ENCODE assay signal across 11 cellular contexts in genomic region chr4:4735136-4735754, GRCh38.
"Had no signal": no experiment of that assay in that cellular context is flagged by ENCODE, and none has a peak within 500 bp of the region (broad histone marks: within the 10 kb centered on the region; RNA-seq: fewer than 3 reads in every experiment).

No MANE protein-coding gene starts in this region.

- H3K27ac ChIP-seq: dorsolateral prefrontal cortex, lower lobe of right lung, parathyroid adenoma had no signal

- ATAC-seq: activated CD4-positive, CD25-positive, alpha-beta regulatory T cell treated with anti-CD3 and anti-CD28 coated beads, Interleukin-2, amount 50 U/mL, for 24 hours; left cardiac atrium had no signal

- H3K9me3 ChIP-seq: lower lobe of right lung had no signal

- H3K27me3 Mint-ChIP-seq: activated naive CD8-positive, alpha-beta T cell treated with anti-CD3 and anti-CD28 coated beads for 36 hours had no signal

- H3K9ac ChIP-seq: parathyroid adenoma had no signal

- H3K4me3 ChIP-seq: dorsolateral prefrontal cortex, lower lobe of right lung had no signal

- H3K4me3 Mint-ChIP-seq: activated naive CD8-positive, alpha-beta T cell treated with anti-CD3 and anti-CD28 coated beads for 36 hours; naive B cell had no signal

- H3K36me3 Mint-ChIP-seq: activated naive CD8-positive, alpha-beta T cell treated with anti-CD3 and anti-CD28 coated beads for 36 hours had no signal

- DNase-seq: activated gamma-delta T cell treated with Interleukin-2 at 50 U/mL for 16 hours; activated naive CD8-positive, alpha-beta T cell treated with anti-CD3 and anti-CD28 coated beads for 36 hours; activated T-cell treated with anti-CD3 and anti-CD28 coated beads, Interleukin-2, amount 50 U/mL, for 48 hours; dorsolateral prefrontal cortex; left cardiac atrium; lower lobe of right lung; naive B cell; retina; small intestine had no signal

- H3K36me3 ChIP-seq: lower lobe of right lung had no signal

- H3K27me3 ChIP-seq: dorsolateral prefrontal cortex had no signal

- H3K4me1 ChIP-seq: lower lobe of right lung, parathyroid adenoma had no signal

- H3K4me1 Mint-ChIP-seq: activated naive CD8-positive, alpha-beta T cell treated with anti-CD3 and anti-CD28 coated beads for 36 hours had no signal

- H3K27ac Mint-ChIP-seq: activated naive CD8-positive, alpha-beta T cell treated with anti-CD3 and anti-CD28 coated beads for 36 hours; naive B cell had no signal
